In genomic region chr17:69004759-69005158, GRCh38 we compare ENCODE assay signal across 1 cellular context.
TF ChIP-seq lines count a peak whose summit lies in the region.

No MANE protein-coding gene starts in this region.

TF ChIP-seq in H1, 55 proteins besides CTCF, POLR2A, EP300 and RAD21:
- 0 out of 2 replicates have a peak, but pooled peaks have one; percentile 34 for TF ChIP-seq YY1 (IDR thresholded peaks at IDR 0.05; ENCODE audit: low read depth, low read length)
